10 cellular contexts compared by ENCODE assay signal in the genomic region with DNA sequence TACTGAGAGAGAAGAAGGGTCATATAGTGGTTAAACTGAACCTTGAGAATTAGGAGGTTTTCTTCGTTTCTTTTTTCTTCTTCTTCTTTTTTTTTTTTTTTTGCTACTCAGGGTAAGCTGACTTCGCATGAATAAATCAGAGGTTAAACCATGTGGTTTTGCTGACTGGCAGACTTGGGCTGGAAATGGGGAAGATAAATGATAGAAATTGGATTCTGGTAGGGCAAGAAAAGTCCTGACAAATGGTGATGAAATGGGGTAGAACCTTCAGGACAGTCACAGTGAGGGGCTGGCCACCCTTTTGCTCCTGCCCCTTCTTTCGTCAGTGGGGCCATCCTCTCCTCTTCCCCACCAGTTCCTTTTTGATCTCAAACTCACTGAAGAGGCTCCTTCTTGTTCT. TPM values are rescaled to one million over a fixed set of nuclear protein-coding genes. Genes with fewer than 3 reads are reported as not detected.
A peak's percentile ranks its signal among the peaks of the same experiment; 100 is the strongest.
DNase-seq lines count a peak whose midpoint lies in the region; ATAC-seq and TF ChIP-seq lines count a peak whose summit lies in the region.
"Had no signal": no experiment of that assay in that cellular context is flagged by ENCODE, and none has a peak within 500 bp of the region (broad histone marks: within the 10 kb centered on the region; RNA-seq: fewer than 3 reads in every experiment).

No MANE protein-coding gene starts in this region.

- peak overlapping the region; percentile 92 to 97 for H3K27ac ChIP-seq in right atrium auricular region
- H3K27ac ChIP-seq in thoracic aorta: peak overlapping the region in 1 of 2 donors; percentile 97

- H3K4me3 ChIP-seq in right atrium auricular region: no peak overlapping the region
- peak overlapping the region; percentile 99 for H3K4me3 ChIP-seq in thoracic aorta
- H3K4me3 ChIP-seq: MG63 had no signal

- H3K27me3 ChIP-seq in right atrium auricular region (no peaks in the 10 kb centered on the region), thoracic aorta (replicated peaks; ENCODE audit: insufficient read depth) (no peaks in the 10 kb centered on the region)
- H3K27me3 ChIP-seq: esophagus squamous epithelium, MG63 had no signal

- peaks cover 12% of the 10 kb centered on the region for H3K4me1 Mint-ChIP-seq in activated T-cell treated with anti-CD3 and anti-CD28 coated beads, Interleukin-2, amount 50 U/mL, for 4 hours (ENCODE audit: low read depth)

- peaks cover 27% of the 10 kb centered on the region for H3K27me3 Mint-ChIP-seq in activated T-cell treated with anti-CD3 and anti-CD28 coated beads, Interleukin-2, amount 50 U/mL, for 4 hours (ENCODE audit: low read depth)

- TF ChIP-seq CTCF in right atrium auricular region (IDR thresholded peaks at IDR 0.05): no peak
- no peak for TF ChIP-seq CTCF in thoracic aorta (IDR thresholded peaks at IDR 0.05)

- no peak for DNase-seq in activated T-cell treated with anti-CD3 and anti-CD28 coated beads, Interleukin-2, amount 50 U/mL, for 4 hours
- DNase-seq in activated T-cell treated with anti-CD3 and anti-CD28 coated beads for 4 hours (no peak), SKM-1 (lab: John Stamatoyannopoulos, UW; ENCODE audit: unreplicated experiment) (peak; percentile 62), right atrium auricular region (ENCODE audit: low spot score) (no peak), thoracic aorta (ENCODE audit: low spot score) (no peak), GM19238 (ENCODE audit: insufficient read length, low spot score) (no peak), NCI-H1436 treated with DMSO at 0.1 percent for 48 hours (lab: John Stamatoyannopoulos, UW) (no peak)
- DNase-seq: esophagus squamous epithelium, MG63 had no signal

- peak overlapping the region; percentile 85 for H3K4me3 Mint-ChIP-seq in activated T-cell treated with anti-CD3 and anti-CD28 coated beads, Interleukin-2, amount 50 U/mL, for 4 hours

- no peak for ATAC-seq in activated T-cell treated with anti-CD3 and anti-CD28 coated beads, Interleukin-2, amount 50 U/mL, for 4 hours
- no peak for ATAC-seq in thoracic aorta (ENCODE audit: insufficient number of reproducible peaks, low FRiP score, low read depth)
- ATAC-seq in HG03439 (IDR thresholded peaks at IDR 0.05; ENCODE audit: unreplicated experiment): no peak

- H3K36me3 Mint-ChIP-seq in activated T-cell treated with anti-CD3 and anti-CD28 coated beads, Interleukin-2, amount 50 U/mL, for 4 hours (ENCODE audit: insufficient read depth): peaks cover 2% of the 10 kb centered on the region

- H3K9me3 Mint-ChIP-seq in activated T-cell treated with anti-CD3 and anti-CD28 coated beads, Interleukin-2, amount 50 U/mL, for 4 hours: peaks cover 12% of the 10 kb centered on the region

- H3K9me3 ChIP-seq in right atrium auricular region (peaks cover 5 to 8% of the 10 kb centered on the region in 2 donors), thoracic aorta (no peaks in the 10 kb centered on the region)

- H3K4me1 ChIP-seq in right atrium auricular region (peaks cover 0 to 6% of the 10 kb centered on the region in 2 donors), thoracic aorta (ENCODE audit: control insufficient read depth in 1 of 2, low read depth in 2 of 2) (peaks cover 0 to 26% of the 10 kb centered on the region in 2 donors)

- H3K36me3 ChIP-seq in right atrium auricular region (no peaks in the 10 kb centered on the region), thoracic aorta (no peaks in the 10 kb centered on the region)

RNA-seq across cellular contexts. Expression of a gene that starts 1.6 kb away (rescaled TPM):
- 10 to 100 TPM in 1 of 3 donors, 1 to 10 TPM in 2; 4.6 to 10.0 (median 6.8) TPM for total RNA-seq in activated T-cell treated with anti-CD3 and anti-CD28 coated beads, Interleukin-2, amount 50 U/mL, for 4 hours
- total RNA-seq in right atrium auricular region (10 to 100 TPM; 18.7 to 33.4 TPM), thoracic aorta (10 to 100 TPM; 33.4 to 64.6 TPM)
